ENCODE assay signal across 8 cellular contexts in genomic region chr10:112471878-112472487, GRCh38. TPM values are rescaled to one million over a fixed set of nuclear protein-coding genes. Genes with fewer than 3 reads are reported as not detected.
DNase-seq lines count a peak whose midpoint lies in the region; ATAC-seq and TF ChIP-seq lines count a peak whose summit lies in the region.

No MANE protein-coding gene starts in this region.

- TF ChIP-seq CTCF in AG04449 (IDR thresholded peaks at IDR 0.05; ENCODE audit: insufficient read depth, low read length, missing control alignments) (peak; percentile 38), GM12865 (IDR thresholded peaks at IDR 0.05; ENCODE audit: insufficient read depth, low read depth, low read length, missing control alignments) (peak; percentile 58), stomach (IDR thresholded peaks at IDR 0.05) (peak in 5 of 7 experiments; percentile 24 to 64 (median 57))

- peaks cover 0 to 15% (median 8%) of the 10 kb centered on the region in 4 donors for H3K4me1 ChIP-seq in stomach

- peak; percentile 53 for ATAC-seq in HG02763 (IDR thresholded peaks at IDR 0.05; ENCODE audit: unreplicated experiment)

- H3K9me3 ChIP-seq in stomach: no peaks in the 10 kb centered on the region

- H3K27me3 ChIP-seq in stomach: no peaks in the 10 kb centered on the region

- intact Hi-C loops in stomach (cut with DNase I; ENCODE audit: low total_unique reads): no loop called here

- no peak overlapping the region for H3K4me3 ChIP-seq in AG04449 (ENCODE audit: low read depth, low read length)
- no peak overlapping the region for H3K4me3 ChIP-seq in GM12865 (ENCODE audit: low read depth, low read length)
- H3K4me3 ChIP-seq in stomach: no peak overlapping the region

- peaks cover 0 to 29% (median 17%) of the 10 kb centered on the region in 4 donors for H3K36me3 ChIP-seq in stomach

- CTCF ChIA-PET in AG04449 (lab: Yijun Ruan, JAX): interaction anchor here (0.6 to 8.4 kb wide), 52 partner anchors 9 to 1609 kb away, joined by 3 to 128 read pairs (median 4); partner anchors contain the start of genes VTI1A and ZDHHC6

- POLR2A ChIA-PET in AG04449 (lab: Yijun Ruan, JAX): no interaction called here

- 10 to 16% (median 14%) methylated on average over 4 of the region's 4 CpGs for WGBS in stomach, 5 donors

- TF ChIP-seq EP300 in stomach (IDR thresholded peaks at IDR 0.05): no peak

- no peak for TF ChIP-seq POLR2A in stomach (IDR thresholded peaks at IDR 0.05)

- H3K27ac ChIP-seq in stomach: no peak overlapping the region

- DNase-seq in AG04449 (ENCODE audit: low read depth, low spot score) (no peak), GM12865 (ENCODE audit: low read depth) (peak; percentile 63), NCI-H2227 (lab: John Stamatoyannopoulos, UW; ENCODE audit: unreplicated experiment) (peak; percentile 15), astrocyte of the hippocampus (ENCODE audit: low read depth, low spot score) (peak; percentile 45), iPS DF 4.7 (ENCODE audit: extremely low read depth, low spot score) (peak; percentile 11), stomach (no peak), COR-L47 (lab: John Stamatoyannopoulos, UW) (no peak)

RNA-seq across cellular contexts. Expression of gene VTI1A, which starts 25.0 kb away (rescaled TPM):
- total RNA-seq in stomach: 100 to 1,000 TPM in 2 of 5 donors, 10 to 100 TPM in 3; 55.8 to 222 (median 94.9) TPM
- polyA plus RNA-seq in stomach: 10 to 100 TPM in 1 of 3 donors, 1 to 10 TPM in 2; 6.5 to 10.7 (median 8.1) TPM

RNA-seq across cellular contexts. Expression of gene ZDHHC6, which starts 25.3 kb away (rescaled TPM):
- 10 to 100 TPM; 20.0 to 57.1 (median 25.7) TPM for total RNA-seq in stomach
- polyA plus RNA-seq in stomach: 10 to 100 TPM; 22.2 to 31.4 (median 25.2) TPM

Comparison
In these comparisons a context has a peak if more than half of its experiments do, and no peak if none do; other contexts are left out.
1. DNase-seq: peak in GM12865 (single experiment), NCI-H2227 (single experiment), astrocyte of the hippocampus (single experiment) and iPS DF 4.7 (single experiment); none in AG04449 (single experiment), stomach (single experiment) and COR-L47 (single experiment).
2. Peak in every context shown above with its lines, with median percentiles within 50 percentile points of each other: CTCF ChIP-seq.